9 cellular contexts compared by ENCODE assay signal in the genomic region with DNA sequence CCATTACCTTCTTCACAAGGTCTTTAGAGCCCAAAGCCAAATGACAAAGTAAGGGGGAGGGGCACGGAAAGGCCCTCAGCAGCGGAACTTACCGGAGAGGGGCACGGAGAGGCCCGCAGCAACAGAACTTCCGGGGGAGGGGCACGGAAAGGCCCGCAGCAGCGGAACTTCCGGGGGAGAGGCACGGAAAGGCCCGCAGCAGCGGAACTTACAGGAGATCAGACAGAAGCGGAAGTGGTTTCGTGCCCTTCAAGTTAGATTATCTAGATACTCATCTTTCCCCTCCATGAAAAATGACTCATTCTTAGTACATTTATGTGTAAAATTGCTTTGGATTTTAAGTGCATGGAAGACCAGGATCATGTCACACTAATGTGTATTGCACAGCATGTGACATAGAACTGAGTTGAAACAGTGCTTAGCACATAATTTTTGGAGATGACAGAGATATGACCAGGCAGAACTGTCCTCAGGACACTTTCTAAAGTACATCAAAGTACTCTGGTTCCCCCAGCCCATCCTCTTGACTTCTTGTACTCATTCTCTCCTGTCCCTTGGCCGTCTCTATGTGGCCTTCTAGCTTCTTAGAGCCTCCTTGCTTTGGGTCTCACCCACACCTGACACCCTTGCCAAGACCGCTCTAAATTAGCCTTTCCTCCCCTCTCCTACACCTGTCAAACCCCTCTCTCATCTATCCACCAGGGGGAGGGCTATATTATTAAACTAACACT. TPM values are rescaled to one million over a fixed set of nuclear protein-coding genes. Genes with fewer than 3 reads are reported as not detected.
DNase-seq lines count a peak whose midpoint lies in the region; ATAC-seq and TF ChIP-seq lines count a peak whose summit lies in the region.
"Had no signal": no experiment of that assay in that cellular context is flagged by ENCODE, and none has a peak within 500 bp of the region (broad histone marks: within the 10 kb centered on the region; RNA-seq: fewer than 3 reads in every experiment).

No MANE protein-coding gene starts in this region.

- no peak for TF ChIP-seq CTCF in liver (IDR thresholded peaks at IDR 0.05; ENCODE audit: low read depth, low read length, missing input control)

- H3K4me1 Mint-ChIP-seq in activated T-helper 17 cell treated with anti-CD3 and anti-CD28 coated beads, Interleukin-2, amount 50 U/mL, for 72 hours = peaks cover 18% of the 10 kb centered on the region

- H3K36me3 Mint-ChIP-seq in activated T-helper 17 cell treated with anti-CD3 and anti-CD28 coated beads, Interleukin-2, amount 50 U/mL, for 72 hours (ENCODE audit: low read depth) = no peaks in the 10 kb centered on the region

- no peaks in the 10 kb centered on the region for H3K27me3 Mint-ChIP-seq in activated T-helper 17 cell treated with anti-CD3 and anti-CD28 coated beads, Interleukin-2, amount 50 U/mL, for 72 hours

- H3K36me3 ChIP-seq in liver (ENCODE audit: control insufficient read depth in 4 of 4, insufficient read depth in 3 of 4, low read depth in 1 of 4, low read length in 3 of 4) = no peaks in the 10 kb centered on the region

- ATAC-seq in HG03025 (IDR thresholded peaks at IDR 0.05; ENCODE audit: low FRiP score, unreplicated experiment) = peak; percentile 68
- peak; percentile 89 for ATAC-seq in activated T-helper 17 cell treated with anti-CD3 and anti-CD28 coated beads, Interleukin-2, amount 50 U/mL, for 72 hours (replicated peaks)

- H3K4me3 ChIP-seq in liver (ENCODE audit: low read depth in 1 of 3, low read length in 3 of 3) = no peak overlapping the region

- H3K27ac Mint-ChIP-seq in activated T-helper 17 cell treated with anti-CD3 and anti-CD28 coated beads, Interleukin-2, amount 50 U/mL, for 72 hours = peak overlapping the region; percentile 92

- H3K27me3 ChIP-seq in liver (ENCODE audit: control insufficient read depth in 4 of 4, insufficient read depth in 4 of 4, low read length in 3 of 4) = no peaks in the 10 kb centered on the region

- H3K4me1 ChIP-seq in liver (ENCODE audit: control insufficient read depth in 4 of 4, insufficient read depth in 4 of 4, low read length in 3 of 4) = no peaks in the 10 kb centered on the region

- WGBS in liver = 38% methylated on average over 17 of the region's 17 CpGs

- H3K9ac ChIP-seq in liver (ENCODE audit: low read depth in 1 of 2, low read length in 2 of 2) = no peak overlapping the region

- H3K9me3 Mint-ChIP-seq in activated T-helper 17 cell treated with anti-CD3 and anti-CD28 coated beads, Interleukin-2, amount 50 U/mL, for 72 hours = peaks cover 7% of the 10 kb centered on the region

- H3K4me3 Mint-ChIP-seq in activated T-helper 17 cell treated with anti-CD3 and anti-CD28 coated beads, Interleukin-2, amount 50 U/mL, for 72 hours = peak overlapping the region; percentile 77

- H3K27ac ChIP-seq in liver (ENCODE audit: low read depth in 1 of 2, low read length in 2 of 2) = no peak overlapping the region

- TF ChIP-seq RAD21 in liver (IDR thresholded peaks at IDR 0.05) = no peak

- peak; percentile 34 for DNase-seq in NCI-H2107 treated with DMSO at 0.1 percent for 48 hours (lab: John Stamatoyannopoulos, UW; ENCODE audit: unreplicated experiment)
- DNase-seq in NCI-H2107 (lab: John Stamatoyannopoulos, UW) = no peak
- peak; percentile 22 for DNase-seq in RKO (ENCODE audit: low spot score)
- DNase-seq in stimulated activated naive CD4-positive, alpha-beta T cell treated with Interleukin-2 at 50 U/mL for 16 hours (lab: John Stamatoyannopoulos, UW) = peak; percentile 79
- no peak for DNase-seq in hepatic stellate cell (ENCODE audit: low spot score)

- no peaks in the 10 kb centered on the region for H3K9me3 ChIP-seq in liver (ENCODE audit: control insufficient read depth in 4 of 4, low read length in 3 of 4)

TF ChIP-seq in liver, 16 proteins besides CTCF, POLR2A, EP300 and RAD21:
- TF ChIP-seq GABPA (IDR thresholded peaks at IDR 0.05 in 1 of 2, conservative IDR thresholded peaks at IDR 0.05 in 1 of 2) (peak; percentile 40 to 58), YY1 (IDR thresholded peaks at IDR 0.05) (no peak)

RNA-seq across cellular contexts. Expression of gene TPTE2, which starts 25.7 kb away (rescaled TPM):
- under 1 TPM in 1 of 2 donors, not detected in 1; 0.34 TPM for total RNA-seq in activated T-helper 17 cell treated with anti-CD3 and anti-CD28 coated beads, Interleukin-2, amount 50 U/mL, for 72 hours
- not detected for total RNA-seq in liver
- not detected for polyA plus RNA-seq in liver
- polyA plus RNA-seq: AG04450 had no signal

RNA-seq across cellular contexts. Expression of gene MPHOSPH8, which starts 46.4 kb away (rescaled TPM):
- 10 to 100 TPM; 34.8 to 63.5 TPM for total RNA-seq in activated T-helper 17 cell treated with anti-CD3 and anti-CD28 coated beads, Interleukin-2, amount 50 U/mL, for 72 hours
- 10 to 100 TPM; 13.3 to 14.2 TPM for total RNA-seq in liver
- 10 to 100 TPM in 1 of 2 donors, 1 to 10 TPM in 1; 8.4 to 11.4 TPM for polyA plus RNA-seq in liver

Comparison
In these comparisons a context has a peak if more than half of its experiments do, and no peak if none do; other contexts are left out.
1. DNase-seq: peak in NCI-H2107 treated with DMSO at 0.1 percent for 48 hours (single experiment), RKO (single experiment) and stimulated activated naive CD4-positive, alpha-beta T cell treated with Interleukin-2 at 50 U/mL for 16 hours (single experiment); none in NCI-H2107 (single experiment) and hepatic stellate cell (single experiment).